2 cellular contexts compared by ENCODE assay signal in genomic region chr21:36753556-36753955, GRCh38.
TF ChIP-seq lines count a peak whose summit lies in the region.

No MANE protein-coding gene starts in this region.

TF ChIP-seq in A549, 52 proteins besides CTCF, POLR2A, EP300 and RAD21 (continued from another document):
- no peak for TF ChIP-seq FOXS1 (CRISPR knock-in tag; IDR thresholded peaks at IDR 0.05)
- TF ChIP-seq POLR2AphosphoS2 (conservative IDR thresholded peaks at IDR 0.05; ENCODE audit: low read length), result no peak

TF ChIP-seq in SK-N-SH, 30 proteins besides CTCF, POLR2A, EP300 and RAD21 (continued from another document):
- no peak for TF ChIP-seq REST (IDR thresholded peaks at IDR 0.05; ENCODE audit: low read depth, low read length)
- TF ChIP-seq FOSL2 (IDR thresholded peaks at IDR 0.05; ENCODE audit: borderline replicate concordance, low read depth), result no peak
- no peak for TF ChIP-seq MAX (IDR thresholded peaks at IDR 0.05; ENCODE audit: low read depth)
- no peak for TF ChIP-seq GABPA (IDR thresholded peaks at IDR 0.05; ENCODE audit: low read depth)
- TF ChIP-seq ZBTB33 (IDR thresholded peaks at IDR 0.05; ENCODE audit: borderline replicate concordance, low read depth), result no peak
- no peak for TF ChIP-seq CHD2 (IDR thresholded peaks at IDR 0.05; ENCODE audit: low read length, partially characterized antibody)
- TF ChIP-seq JUND (IDR thresholded peaks at IDR 0.05), result no peak
- no peak for TF ChIP-seq TCF12 (IDR thresholded peaks at IDR 0.05)
